1 cellular context compared by ENCODE assay signal in genomic region chr1:46466477-46467182, GRCh38.
TF ChIP-seq lines count a peak whose summit lies in the region.

No MANE protein-coding gene starts in this region.

TF ChIP-seq in K562, 482 proteins besides CTCF, POLR2A, EP300 and RAD21 (continued from another document):
- TF ChIP-seq, protein P1, sequence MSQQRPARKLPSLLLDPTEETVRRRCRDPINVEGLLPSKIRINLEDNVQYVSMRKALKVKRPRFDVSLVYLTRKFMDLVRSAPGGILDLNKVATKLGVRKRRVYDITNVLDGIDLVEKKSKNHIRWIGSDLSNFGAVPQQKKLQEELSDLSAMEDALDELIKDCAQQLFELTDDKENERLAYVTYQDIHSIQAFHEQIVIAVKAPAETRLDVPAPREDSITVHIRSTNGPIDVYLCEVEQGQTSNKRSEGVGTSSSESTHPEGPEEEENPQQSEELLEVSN (IDR thresholded peaks at IDR 0.05; ENCODE audit: borderline replicate concordance in 1 of 2, extremely low read depth in 1 of 2, insufficient read depth in 1 of 2, insufficient read length in 1 of 2, low read depth in 1 of 2, low read length in 1 of 2, poor library complexity in 1 of 2, severe bottlenecking in 1 of 2), result peak in 1 of 2 experiments; percentile 11
- peak; percentile 49 for TF ChIP-seq ZFX (CRISPR knock-in tag; IDR thresholded peaks at IDR 0.05)
- TF ChIP-seq ZNF609 (CRISPR knock-in tag; IDR thresholded peaks at IDR 0.05; ENCODE audit: borderline replicate concordance), result no peak
- no peak for TF ChIP-seq PHTF2 (CRISPR knock-in tag; IDR thresholded peaks at IDR 0.05)
- TF ChIP-seq VEZF1 (CRISPR knock-in tag; IDR thresholded peaks at IDR 0.05), result peak; percentile 57
